ENCODE assay signal across 15 cellular contexts in the genomic region with DNA sequence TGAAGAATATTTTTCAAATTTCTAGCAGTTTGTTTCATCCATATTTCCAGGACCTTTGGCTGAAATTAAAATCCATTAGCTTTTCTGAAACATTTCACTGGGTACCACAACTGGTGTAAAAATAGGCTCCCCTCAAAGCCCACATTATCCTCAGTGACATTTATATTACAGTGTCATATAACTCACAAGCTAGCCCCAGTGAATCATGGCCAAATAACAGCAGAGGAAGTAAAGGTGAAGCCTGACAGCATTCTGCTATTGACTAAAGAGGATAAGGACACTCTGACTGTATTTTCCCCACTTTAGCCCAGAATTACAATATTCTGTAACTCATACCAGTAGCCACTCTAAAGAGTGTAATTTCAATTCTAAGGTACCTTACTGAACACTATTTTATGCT.
"Had no signal": no experiment of that assay in that cellular context is flagged by ENCODE, and none has a peak within 500 bp of the region (broad histone marks: within the 10 kb centered on the region; RNA-seq: fewer than 3 reads in every experiment).

No MANE protein-coding gene starts in this region.

- DNase-seq: KBM-7, NCI-H1092, NCI-H1105 treated with DMSO at 0.1 percent for 48 hours, NCI-H1417 treated with DMSO at 0.1 percent for 48 hours, NCI-H146, NCI-H1694 treated with DMSO at 0.1 percent for 48 hours, NCI-H1930, NCI-H2081, NCI-H2107, NCI-H2227 treated with DMSO at 0.1 percent for 48 hours, NCI-H524, NCI-H526 treated with DMSO at 0.1 percent for 48 hours, NCI-H774, Right ventricle myocardium superior, RPMI8226 had no signal
